ENCODE assay signal across 34 cellular contexts in genomic region chr10:105026566-105026965, GRCh38.
"Had no signal": no experiment of that assay in that cellular context is flagged by ENCODE, and none has a peak within 500 bp of the region (broad histone marks: within the 10 kb centered on the region; RNA-seq: fewer than 3 reads in every experiment).

No MANE protein-coding gene starts in this region.

- H3K9me3 ChIP-seq: MG63 had no signal

- DNase-seq: Karpas-422, Kasumi-1, MG63, MM.1S, MV-4-11, NCI-H1048, NCI-H1092, NCI-H1092 treated with DMSO at 0.1 percent for 48 hours, NCI-H1105, NCI-H1105 treated with DMSO at 0.1 percent for 48 hours, NCI-H1417, NCI-H1417 treated with DMSO at 0.1 percent for 48 hours, NCI-H1436, NCI-H1436 treated with DMSO at 0.1 percent for 48 hours, NCI-H146, NCI-H1694, NCI-H1694 treated with DMSO at 0.1 percent for 48 hours, NCI-H187, NCI-H187 treated with DMSO at 0.1 percent for 48 hours, NCI-H1930, NCI-H2029, NCI-H2029 treated with DMSO at 0.1 percent for 48 hours, NCI-H2081, NCI-H2081 treated with DMSO at 0.1 percent for 48 hours, NCI-H2107, NCI-H2171, NCI-H2171 treated with DMSO at 0.1 percent for 48 hours, NCI-H2227 treated with DMSO at 0.1 percent for 48 hours, NCI-H226, NCI-H345, NCI-H446, NCI-H446 treated with DMSO at 0.1 percent for 48 hours, NCI-H510A, NCI-H510A treated with DMSO at 0.1 percent for 48 hours had no signal

- H3K36me3 ChIP-seq: MG63 had no signal

- H3K4me3 ChIP-seq: MG63 had no signal

- H3K27me3 ChIP-seq: MG63 had no signal
